In the genomic region with DNA sequence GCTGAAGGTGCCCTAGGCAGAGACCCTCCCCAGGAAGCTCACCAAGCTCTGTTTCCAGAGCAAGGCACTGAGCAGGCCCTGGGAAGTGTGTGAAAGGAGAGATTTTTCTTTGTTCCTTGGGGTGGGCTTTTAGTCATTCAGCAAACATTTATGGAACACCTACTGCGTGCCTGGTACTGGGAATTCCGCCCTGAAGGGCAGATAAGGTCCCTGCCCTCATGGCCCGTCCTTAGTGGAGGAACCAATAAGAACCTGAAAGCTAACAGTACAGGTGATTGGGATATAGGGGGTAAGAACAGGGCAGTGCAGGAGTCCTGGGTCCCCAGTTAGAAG, we compare ENCODE assay signal across 2 cellular contexts.
TF ChIP-seq lines count a peak whose summit lies in the region.

No MANE protein-coding gene starts in this region.

TF ChIP-seq in SK-N-SH, 30 proteins besides CTCF, POLR2A, EP300 and RAD21 (continued from another document):
- TF ChIP-seq, protein P1, sequence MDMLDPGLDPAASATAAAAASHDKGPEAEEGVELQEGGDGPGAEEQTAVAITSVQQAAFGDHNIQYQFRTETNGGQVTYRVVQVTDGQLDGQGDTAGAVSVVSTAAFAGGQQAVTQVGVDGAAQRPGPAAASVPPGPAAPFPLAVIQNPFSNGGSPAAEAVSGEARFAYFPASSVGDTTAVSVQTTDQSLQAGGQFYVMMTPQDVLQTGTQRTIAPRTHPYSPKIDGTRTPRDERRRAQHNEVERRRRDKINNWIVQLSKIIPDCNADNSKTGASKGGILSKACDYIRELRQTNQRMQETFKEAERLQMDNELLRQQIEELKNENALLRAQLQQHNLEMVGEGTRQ (IDR thresholded peaks at IDR 0.05; ENCODE audit: borderline replicate concordance, low read depth, low read length): no peak

TF ChIP-seq in SK-N-SH treated with all-trans-retinoic acid at 6 μM for 48 hours, 23 proteins besides CTCF, POLR2A, EP300 and RAD21 (continued from another document):
- TF ChIP-seq, protein P2, sequence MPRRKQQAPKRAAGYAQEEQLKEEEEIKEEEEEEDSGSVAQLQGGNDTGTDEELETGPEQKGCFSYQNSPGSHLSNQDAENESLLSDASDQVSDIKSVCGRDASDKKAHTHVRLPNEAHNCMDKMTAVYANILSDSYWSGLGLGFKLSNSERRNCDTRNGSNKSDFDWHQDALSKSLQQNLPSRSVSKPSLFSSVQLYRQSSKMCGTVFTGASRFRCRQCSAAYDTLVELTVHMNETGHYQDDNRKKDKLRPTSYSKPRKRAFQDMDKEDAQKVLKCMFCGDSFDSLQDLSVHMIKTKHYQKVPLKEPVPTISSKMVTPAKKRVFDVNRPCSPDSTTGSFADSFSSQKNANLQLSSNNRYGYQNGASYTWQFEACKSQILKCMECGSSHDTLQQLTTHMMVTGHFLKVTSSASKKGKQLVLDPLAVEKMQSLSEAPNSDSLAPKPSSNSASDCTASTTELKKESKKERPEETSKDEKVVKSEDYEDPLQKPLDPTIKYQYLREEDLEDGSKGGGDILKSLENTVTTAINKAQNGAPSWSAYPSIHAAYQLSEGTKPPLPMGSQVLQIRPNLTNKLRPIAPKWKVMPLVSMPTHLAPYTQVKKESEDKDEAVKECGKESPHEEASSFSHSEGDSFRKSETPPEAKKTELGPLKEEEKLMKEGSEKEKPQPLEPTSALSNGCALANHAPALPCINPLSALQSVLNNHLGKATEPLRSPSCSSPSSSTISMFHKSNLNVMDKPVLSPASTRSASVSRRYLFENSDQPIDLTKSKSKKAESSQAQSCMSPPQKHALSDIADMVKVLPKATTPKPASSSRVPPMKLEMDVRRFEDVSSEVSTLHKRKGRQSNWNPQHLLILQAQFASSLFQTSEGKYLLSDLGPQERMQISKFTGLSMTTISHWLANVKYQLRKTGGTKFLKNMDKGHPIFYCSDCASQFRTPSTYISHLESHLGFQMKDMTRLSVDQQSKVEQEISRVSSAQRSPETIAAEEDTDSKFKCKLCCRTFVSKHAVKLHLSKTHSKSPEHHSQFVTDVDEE (CRISPR knock-in tag; IDR thresholded peaks at IDR 0.05): no peak
- TF ChIP-seq SNAI2 (CRISPR knock-in tag; IDR thresholded peaks at IDR 0.05): no peak
- TF ChIP-seq ZFP30 (CRISPR knock-in tag; IDR thresholded peaks at IDR 0.05): no peak
- no peak for TF ChIP-seq TOX (CRISPR knock-in tag; IDR thresholded peaks at IDR 0.05; ENCODE audit: borderline replicate concordance)
